Comparison of ENCODE assay signal across 20 cellular contexts in the genomic region with DNA sequence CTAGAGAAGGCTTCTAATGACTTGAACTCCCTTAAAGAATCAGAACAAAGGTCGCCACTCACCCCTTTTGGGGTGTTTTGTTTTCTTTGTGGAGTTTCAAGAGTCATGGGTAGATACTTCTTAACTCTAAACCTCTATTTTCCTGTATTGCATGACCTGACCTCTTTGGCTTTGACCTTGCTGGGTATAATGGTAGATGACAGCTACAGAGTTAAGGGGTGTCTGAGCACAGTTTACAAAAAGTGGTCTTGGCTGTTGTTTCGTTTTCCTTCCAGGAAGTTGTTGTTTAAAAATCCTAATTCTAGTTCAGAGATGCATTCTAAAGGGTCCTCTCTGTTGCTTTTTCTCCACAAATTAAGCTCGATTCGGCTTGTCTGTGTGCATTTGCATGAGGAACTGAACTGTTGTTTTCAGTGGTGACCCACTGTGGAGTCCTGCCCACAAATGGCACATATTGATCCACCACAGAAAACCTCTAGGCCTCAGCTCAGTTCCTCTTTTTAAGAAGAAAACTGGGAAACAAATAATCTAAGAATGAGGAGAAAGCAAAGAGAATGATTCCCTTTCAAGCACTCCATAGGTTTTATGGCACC. TPM values are rescaled to one million over a fixed set of nuclear protein-coding genes. Genes with fewer than 3 reads are reported as not detected.
"Had no signal": no experiment of that assay in that cellular context is flagged by ENCODE, and none has a peak within 500 bp of the region (broad histone marks: within the 10 kb centered on the region; RNA-seq: fewer than 3 reads in every experiment).

No MANE protein-coding gene starts in this region.

RNA-seq across cellular contexts. Expression of a gene that starts 4.9 kb away (rescaled TPM):
- total RNA-seq: dermis blood vessel endothelial cell; dorsolateral prefrontal cortex; esophagus mucosa; esophagus squamous epithelium; gastrocnemius medialis; glomerular endothelial cell; heart right ventricle; kidney epithelial cell; left cardiac atrium; left lung; left ventricle myocardium superior; lower lobe of right lung; lung microvascular endothelial cell; mesenteric fat pad; mesothelial cell of epicardium; mucosa of descending colon; myocyte; naive thymus-derived CD4-positive, alpha-beta T cell had no signal
- polyA plus RNA-seq: heart right ventricle; keratinocyte; naive thymus-derived CD4-positive, alpha-beta T cell had no signal

RNA-seq across cellular contexts. Expression of a gene that starts 9.1 kb away (rescaled TPM):
- total RNA-seq: dermis blood vessel endothelial cell; dorsolateral prefrontal cortex; esophagus mucosa; esophagus squamous epithelium; gastrocnemius medialis; glomerular endothelial cell; heart right ventricle; kidney epithelial cell; left cardiac atrium; left lung; left ventricle myocardium superior; lower lobe of right lung; lung microvascular endothelial cell; mesenteric fat pad; mesothelial cell of epicardium; mucosa of descending colon; myocyte; naive thymus-derived CD4-positive, alpha-beta T cell had no signal
- polyA plus RNA-seq: heart right ventricle; keratinocyte; naive thymus-derived CD4-positive, alpha-beta T cell had no signal

RNA-seq across cellular contexts. Expression of a gene that starts 13.2 kb away (rescaled TPM):
- total RNA-seq: dermis blood vessel endothelial cell; dorsolateral prefrontal cortex; esophagus mucosa; esophagus squamous epithelium; gastrocnemius medialis; glomerular endothelial cell; heart right ventricle; kidney epithelial cell; left cardiac atrium; left lung; left ventricle myocardium superior; lower leg skin; lower lobe of right lung; lung microvascular endothelial cell; mesenteric fat pad; mesothelial cell of epicardium; mucosa of descending colon; myocyte; naive thymus-derived CD4-positive, alpha-beta T cell had no signal
- polyA plus RNA-seq: heart right ventricle; keratinocyte; naive thymus-derived CD4-positive, alpha-beta T cell had no signal

RNA-seq across cellular contexts. Expression of a gene that starts 16.3 kb away (rescaled TPM):
- total RNA-seq: dermis blood vessel endothelial cell; dorsolateral prefrontal cortex; esophagus mucosa; esophagus squamous epithelium; gastrocnemius medialis; glomerular endothelial cell; heart right ventricle; kidney epithelial cell; left cardiac atrium; left lung; left ventricle myocardium superior; lower lobe of right lung; lung microvascular endothelial cell; mesenteric fat pad; mesothelial cell of epicardium; mucosa of descending colon; myocyte; naive thymus-derived CD4-positive, alpha-beta T cell had no signal
- polyA plus RNA-seq: heart right ventricle; keratinocyte; naive thymus-derived CD4-positive, alpha-beta T cell had no signal

RNA-seq across cellular contexts. Expression of a gene that starts 23.2 kb away (rescaled TPM):
- total RNA-seq: dermis blood vessel endothelial cell; dorsolateral prefrontal cortex; esophagus mucosa; esophagus squamous epithelium; gastrocnemius medialis; glomerular endothelial cell; heart right ventricle; kidney epithelial cell; left cardiac atrium; left lung; left ventricle myocardium superior; lower lobe of right lung; lung microvascular endothelial cell; mesenteric fat pad; mesothelial cell of epicardium; mucosa of descending colon; myocyte; naive thymus-derived CD4-positive, alpha-beta T cell had no signal
- polyA plus RNA-seq: heart right ventricle; keratinocyte; naive thymus-derived CD4-positive, alpha-beta T cell had no signal
